ENCODE assay signal across 19 cellular contexts in genomic region chrX:107723501-107723900, GRCh38. TPM values are rescaled to one million over a fixed set of nuclear protein-coding genes. Genes with fewer than 3 reads are reported as not detected.
DNase-seq lines count a peak whose midpoint lies in the region; TF ChIP-seq lines count a peak whose summit lies in the region.
"Had no signal": no experiment of that assay in that cellular context is flagged by ENCODE, and none has a peak within 500 bp of the region (broad histone marks: within the 10 kb centered on the region; RNA-seq: fewer than 3 reads in every experiment).

No MANE protein-coding gene starts in this region.

- DNase-seq in DMS79 (lab: John Stamatoyannopoulos, UW) (peak; percentile 41), NCI-H446 treated with DMSO at 0.1 percent for 48 hours (lab: John Stamatoyannopoulos, UW) (peak; percentile 34), hepatocyte (ENCODE audit: low spot score) (no peak), stomach (no peak), MV-4-11 (lab: John Stamatoyannopoulos, UW) (no peak), NCI-H1105 treated with DMSO at 0.1 percent for 48 hours (lab: John Stamatoyannopoulos, UW) (no peak), vagina (ENCODE audit: extremely low spot score in 2 of 2) (no peak), activated gamma-delta T cell (lab: John Stamatoyannopoulos, UW) (no peak)
- DNase-seq: ACHN; CD8-positive, alpha-beta memory T cell; EL; KBM-7; MG63; NCI-H1417 treated with DMSO at 0.1 percent for 48 hours; NCI-H2081; NCI-H226; NCI-H69; NK-92 treated with Interleukin-12 subunit alpha and Interleukin-12 subunit beta, amount 100 ng/mL, for 24 hours had no signal

- H4K20me1 ChIP-seq in hepatocyte (ENCODE audit: insufficient read depth, poor library complexity, severe bottlenecking): no peaks in the 10 kb centered on the region

- 93% methylated on average over 4 of the region's 4 CpGs for WGBS in hepatocyte (ENCODE audit: low lambda C conversion rate, missing lambda C conversion rate)
- WGBS in stomach, 5 donors: 51 to 84% (median 67%) methylated on average over 4 of the region's 4 CpGs

- TF ChIP-seq EP300 in stomach (IDR thresholded peaks at IDR 0.05): no peak

- H3K79me2 ChIP-seq in hepatocyte: peaks cover 7% of the 10 kb centered on the region

- no peak for TF ChIP-seq CTCF in hepatocyte (IDR thresholded peaks at IDR 0.05; ENCODE audit: poor library complexity)
- TF ChIP-seq CTCF in stomach (IDR thresholded peaks at IDR 0.05): no peak
- TF ChIP-seq CTCF in vagina (IDR thresholded peaks at IDR 0.05): no peak

- no peak overlapping the region for H3K4me3 ChIP-seq in hepatocyte
- no peak overlapping the region for H3K4me3 ChIP-seq in stomach
- no peak overlapping the region for H3K4me3 ChIP-seq in vagina
- H3K4me3 ChIP-seq: MG63, SJSA1 had no signal

- intact Hi-C loops in stomach (cut with DNase I; ENCODE audit: low total_unique reads): no loop called here
- intact Hi-C loops in vagina (cut with DNase I): no loop called here

- no peak overlapping the region for H2AFZ ChIP-seq in hepatocyte

- no peak overlapping the region for H3K4me2 ChIP-seq in hepatocyte

- H3K27ac ChIP-seq in hepatocyte: peak overlapping the region; percentile 28
- H3K27ac ChIP-seq in stomach: peak overlapping the region in 3 of 5 donors; percentile 12 to 97 (median 22)
- no peak overlapping the region for H3K27ac ChIP-seq in vagina
- H3K27ac ChIP-seq: SJSA1 had no signal

- no peaks in the 10 kb centered on the region for H3K9me2 ChIP-seq in hepatocyte (replicated peaks; ENCODE audit: insufficient read depth)

- H3K27me3 ChIP-seq in hepatocyte (no peaks in the 10 kb centered on the region), stomach (no peaks in the 10 kb centered on the region), vagina (no peaks in the 10 kb centered on the region)
- H3K27me3 ChIP-seq: MG63, SJSA1 had no signal

- H3K4me1 ChIP-seq in hepatocyte (ENCODE audit: insufficient read depth) (peaks cover 86% of the 10 kb centered on the region), stomach (peaks cover 35 to 97% (median 56%) of the 10 kb centered on the region in 4 donors), vagina (peaks cover 27% of the 10 kb centered on the region)

- H3K9me3 ChIP-seq in hepatocyte (ENCODE audit: low read depth): no peaks in the 10 kb centered on the region
- no peaks in the 10 kb centered on the region for H3K9me3 ChIP-seq in stomach
- H3K9me3 ChIP-seq in vagina: no peaks in the 10 kb centered on the region
- H3K9me3 ChIP-seq: MG63, SJSA1 had no signal

- TF ChIP-seq POLR2A in stomach (IDR thresholded peaks at IDR 0.05) (no peak), vagina (IDR thresholded peaks at IDR 0.05) (no peak)

- H3K36me3 ChIP-seq in hepatocyte (replicated peaks; ENCODE audit: insufficient read depth, low read depth): no peaks in the 10 kb centered on the region
- no peaks in the 10 kb centered on the region for H3K36me3 ChIP-seq in stomach
- H3K36me3 ChIP-seq in vagina: no peaks in the 10 kb centered on the region
- H3K36me3 ChIP-seq: MG63, SJSA1 had no signal

RNA-seq across cellular contexts. Expression of gene TSC22D3, which starts 52.1 kb away (rescaled TPM):
- total RNA-seq in hepatocyte (455 and 508 TPM in 2 replicates), stomach (100 to 1,000 TPM; 303 to 906 (median 347) TPM), vagina (780 TPM)
- polyA plus RNA-seq in hepatocyte (570 and 647 TPM in 2 replicates), stomach (100 to 1,000 TPM; 198 to 358 (median 292) TPM)

RNA-seq across cellular contexts. Expression of gene NCBP2L, which starts 54.0 kb away (rescaled TPM):
- total RNA-seq in hepatocyte: not detected in 2 replicates
- polyA plus RNA-seq in hepatocyte: 0.39 TPM in 1 of 2 replicates, not detected in the other
- not detected for total RNA-seq in stomach
- under 1 TPM in 2 of 3 donors, not detected in 1; 0.13 to 0.44 TPM for polyA plus RNA-seq in stomach
- not detected for total RNA-seq in vagina
- total RNA-seq: CD8-positive, alpha-beta memory T cell; SJSA1 had no signal

Comparison
In these comparisons a context has a peak if more than half of its experiments do, and no peak if none do; other contexts are left out.
1. DNase-seq: peak in DMS79 (single experiment) and NCI-H446 treated with DMSO at 0.1 percent for 48 hours (single experiment); none in hepatocyte (single experiment), stomach (single experiment), MV-4-11 (single experiment), NCI-H1105 treated with DMSO at 0.1 percent for 48 hours (single experiment), vagina (0 of 2) and activated gamma-delta T cell (single experiment).